Comparison of ENCODE assay signal across 8 cellular contexts in the genomic region with DNA sequence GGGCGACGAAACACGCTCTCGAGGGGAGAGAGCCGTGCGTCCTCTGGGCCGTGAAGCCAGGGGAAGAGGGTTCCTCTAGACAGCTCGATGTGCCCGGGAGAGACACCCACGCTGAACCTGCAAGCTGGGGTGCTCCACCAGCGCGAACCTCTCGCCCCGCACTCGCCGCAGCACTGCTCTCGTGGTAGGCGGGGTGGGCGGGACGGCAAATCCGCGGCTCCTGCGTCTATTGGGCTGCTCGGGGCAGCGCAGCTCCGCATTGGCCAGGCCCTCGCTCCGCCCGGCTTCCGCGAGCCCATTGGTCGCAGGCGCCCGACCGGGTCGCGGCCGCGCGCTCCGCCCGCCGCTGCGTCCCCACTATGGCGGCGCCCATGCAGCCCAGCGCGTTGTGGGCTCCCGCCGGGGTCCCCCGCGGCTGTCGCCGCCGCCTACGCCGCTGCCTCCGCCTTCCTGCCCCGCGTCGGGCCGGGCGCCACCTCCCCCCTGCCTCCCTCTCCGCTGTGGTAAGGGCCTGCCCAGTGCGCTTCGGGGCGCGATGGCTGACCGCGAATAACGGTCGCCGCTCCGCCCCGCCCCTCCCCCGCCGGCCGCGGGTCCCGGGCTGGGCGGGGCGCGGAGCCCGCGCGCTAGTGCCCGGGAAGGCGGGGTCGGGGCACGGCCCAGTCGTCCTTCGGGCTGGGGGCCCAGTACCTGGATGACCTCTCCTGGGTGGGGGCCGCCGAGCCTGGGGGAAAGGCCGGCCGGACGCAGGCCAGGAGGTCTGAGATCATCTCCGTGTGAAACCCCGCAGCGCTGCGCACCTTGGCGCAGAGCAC. TPM values are rescaled to one million over a fixed set of nuclear protein-coding genes. Genes with fewer than 3 reads are reported as not detected.
DNase-seq lines count a peak whose midpoint lies in the region; ATAC-seq, FAIRE-seq and TF ChIP-seq lines count a peak whose summit lies in the region.

A gene with protein sequence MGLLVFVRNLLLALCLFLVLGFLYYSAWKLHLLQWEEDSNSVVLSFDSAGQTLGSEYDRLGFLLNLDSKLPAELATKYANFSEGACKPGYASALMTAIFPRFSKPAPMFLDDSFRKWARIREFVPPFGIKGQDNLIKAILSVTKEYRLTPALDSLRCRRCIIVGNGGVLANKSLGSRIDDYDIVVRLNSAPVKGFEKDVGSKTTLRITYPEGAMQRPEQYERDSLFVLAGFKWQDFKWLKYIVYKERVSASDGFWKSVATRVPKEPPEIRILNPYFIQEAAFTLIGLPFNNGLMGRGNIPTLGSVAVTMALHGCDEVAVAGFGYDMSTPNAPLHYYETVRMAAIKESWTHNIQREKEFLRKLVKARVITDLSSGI (plus strand): TSS at position 346 of the 815 bp plus-strand sequence. CDS start 28,727 bp downstream, outside the sequence.

- DNase-seq in COLO668 (lab: John Stamatoyannopoulos, UW; ENCODE audit: unreplicated experiment) (peak; percentile 99), HT1080 (ENCODE audit: low read depth) (peak; percentile 91), NOMO-1 treated with dmso at 0.1 percent for 144 hours (lab: John Stamatoyannopoulos, UW; ENCODE audit: unreplicated experiment) (peak; percentile 91), H1 (ENCODE audit: low read depth in 1 of 2, low spot score in 2 of 2) (peak; percentile 77 to 90), mesenteric fat pad (ENCODE audit: low spot score) (peak; percentile 97)
- peak; percentile 79 to 90 (median 81) for DNase-seq in activated CD8-positive, alpha-beta memory T cell treated with anti-CD3 and anti-CD28 coated beads for 48 hours (ENCODE audit: low read depth in 2 of 3, low spot score in 2 of 3)
- DNase-seq in stimulated activated CD8-positive, alpha-beta memory T cell treated with anti-CD3 and anti-CD28 coated beads, Interleukin-15, amount 100 ng/mL, for 1 hour (ENCODE audit: low read depth) = peak; percentile 71

- peak within 1 kb of the TSS; percentile 72 for H3K27ac ChIP-seq in H1 (ENCODE audit: low read depth, low read length)

- H2AK5ac ChIP-seq in H1 (ENCODE audit: low read depth, low read length) = 0 out of 2 replicates have a peak within 1 kb of the TSS, but pooled peaks have one; percentile 20

- peak; percentile 53 to 91 for TF ChIP-seq POLR2A in H1 (IDR thresholded peaks at IDR 0.05; ENCODE audit: control extremely low read depth in 1 of 2, low read depth in 2 of 2, low read length in 2 of 2)

- POLR2A ChIA-PET in H1 (lab: Charles Lee; ENCODE audit: partially characterized antibody) = interaction anchor here (0.6 to 6.3 kb wide), 24 partner anchors 10 to 324 kb away, joined by 3 to 29 read pairs (median 5); partner anchors contain the start of genes KDM4A and SLC6A9

- TF ChIP-seq RAD21 in H1 (IDR thresholded peaks at IDR 0.05 in 1 of 2, conservative IDR thresholded peaks at IDR 0.05 in 1 of 2; ENCODE audit: low read depth in 2 of 2, low read length in 2 of 2) = no peak

- peaks cover 0 to 6% (median 5%) of the 10 kb centered on the region in 4 experiments; a peak in 6 of 7 replicates for H3K4me1 ChIP-seq in H1 (replicated peaks in 1 of 4; ENCODE audit: control insufficient read depth in 3 of 4, insufficient read depth in 4 of 4, low read length in 3 of 4)

- ATAC-seq in GM21360 (IDR thresholded peaks at IDR 0.05; ENCODE audit: unreplicated experiment) = peak; percentile 90

- no peak within 1 kb of the TSS for H3K14ac ChIP-seq in H1 (ENCODE audit: insufficient read length)

- no peak for TF ChIP-seq EP300 in H1 (IDR thresholded peaks at IDR 0.05; ENCODE audit: borderline replicate concordance in 1 of 2, low read depth in 2 of 2, low read length in 2 of 2)

- H3K27me3 ChIP-seq in H1 (replicated peaks in 1 of 4; ENCODE audit: control insufficient read depth in 3 of 4, extremely low read depth in 1 of 4, insufficient read depth in 3 of 4, low read length in 3 of 4) = no peaks in the 10 kb centered on the region

- peak within 1 kb of the TSS; percentile 79 for H3K56ac ChIP-seq in H1 (replicated peaks; ENCODE audit: insufficient read length, low read depth, low read length)

- H2BK12ac ChIP-seq in H1 (ENCODE audit: low read depth, low read length) = peak within 1 kb of the TSS; percentile 33; the same call in 1 of the 2 replicates

- H2BK15ac ChIP-seq in H1 (ENCODE audit: low read length) = peak within 1 kb of the TSS; percentile 95; the same call in 1 of the 2 replicates

- H2BK20ac ChIP-seq in H1 (ENCODE audit: low read length) = no peak within 1 kb of the TSS

- WGBS in H1 (ENCODE audit: extremely low coverage in 1 of 2, insufficient coverage in 1 of 2, insufficient read length in 1 of 2, insufficient replicate concordance in 2 of 2, low coverage in 1 of 2, low lambda C conversion rate in 2 of 2, missing lambda C conversion rate in 1 of 2), 2 experiments = 0% methylated on average over 41 of the region's 102 CpGs; no CpG with 5 or more reads in 1 of the 2 experiments

- peak within 1 kb of the TSS; percentile 71 to 91 (median 84) for H3K4me3 ChIP-seq in H1 (ENCODE audit: extremely low read depth in 1 of 4, insufficient read depth in 2 of 4, low read depth in 3 of 4, low read length in 4 of 4)

- H3K9me3 ChIP-seq in H1 (ENCODE audit: insufficient read depth in 2 of 2, low read depth in 1 of 2, low read length in 1 of 2) = no peaks in the 10 kb centered on the region

- FAIRE-seq in H1 (lab: Jason Lieb, UNC) = no peak

- peak within 1 kb of the TSS; percentile 36 for H2AFZ ChIP-seq in H1 (ENCODE audit: low read length)

- H4K20me1 ChIP-seq in H1 (replicated peaks in 1 of 2; ENCODE audit: control insufficient read depth in 1 of 2, insufficient read depth in 2 of 2, low read length in 2 of 2) = peaks cover 0 to 10% of the 10 kb centered on the region in 2 experiments

- H4K91ac ChIP-seq in H1 (replicated peaks; ENCODE audit: insufficient read length, low read length) = peak within 1 kb of the TSS; percentile 56

- no peak within 1 kb of the TSS for H3K23ac ChIP-seq in H1 (ENCODE audit: insufficient read length)

- peak within 1 kb of the TSS; percentile 95 for H3K18ac ChIP-seq in H1 (ENCODE audit: extremely low read depth, low read length)

- H3K36me3 ChIP-seq in H1 (ENCODE audit: control insufficient read depth in 2 of 4, insufficient read depth in 4 of 4, low read length in 3 of 4) = peaks cover 13 to 26% (median 20%) of the 10 kb centered on the region in 4 experiments

- H4K5ac ChIP-seq in H1 (ENCODE audit: insufficient read length, low read depth, low read length) = peak within 1 kb of the TSS; percentile 99

- no peak for TF ChIP-seq CTCF in H1 (IDR thresholded peaks at IDR 0.05; ENCODE audit: control extremely low read depth in 1 of 3, insufficient read depth in 1 of 3, low read depth in 1 of 3, low read length in 3 of 3)

- peak within 1 kb of the TSS; percentile 86 for H4K8ac ChIP-seq in H1 (ENCODE audit: extremely low read depth, insufficient read depth, low read length)

- CTCF ChIA-PET in H1 (lab: Charles Lee; ENCODE audit: partially characterized antibody) = interaction anchor here (3.4 kb wide), 1 partner anchor 227 kb away, joined by 19 read pairs; no protein-coding TSS in a partner anchor

- H2BK5ac ChIP-seq in H1 (ENCODE audit: low read depth, low read length) = peak within 1 kb of the TSS; percentile 80; the same call in 1 of the 2 replicates

- no peak within 1 kb of the TSS for H2BK120ac ChIP-seq in H1 (replicated peaks; ENCODE audit: low read depth, low read length)

- peaks cover 5% of the 10 kb centered on the region for H3K23me2 ChIP-seq in H1 (ENCODE audit: low read depth, low read length)

- H3K79me1 ChIP-seq in H1 (ENCODE audit: low read depth, low read length) = peaks cover 2% of the 10 kb centered on the region; the same call in 1 of the 2 replicates

- peak within 1 kb of the TSS; percentile 56 to 87 (median 83) for H3K9ac ChIP-seq in H1 (replicated peaks in 1 of 4; ENCODE audit: extremely low read depth in 1 of 4, low read depth in 3 of 4, low read length in 3 of 4)

- peak within 1 kb of the TSS; percentile 80 to 95 for H3K4me2 ChIP-seq in H1 (ENCODE audit: insufficient read depth in 1 of 2, low read depth in 2 of 2, low read length in 2 of 2)

- no peaks in the 10 kb centered on the region for H3K79me2 ChIP-seq in H1 (ENCODE audit: control insufficient read depth in 1 of 2, insufficient read depth in 2 of 2, low read length in 2 of 2)

- H3K4ac ChIP-seq in H1 (replicated peaks; ENCODE audit: insufficient read length, low read depth, low read length) = peak within 1 kb of the TSS; percentile 94

TF ChIP-seq in H1, 55 proteins besides CTCF, POLR2A, EP300 and RAD21 (continues in another document):
- TF ChIP-seq KDM4A (IDR thresholded peaks at IDR 0.05; ENCODE audit: low read depth, low read length, severe bottlenecking) (peak; percentile 100), SP4 (IDR thresholded peaks at IDR 0.05; ENCODE audit: low read length) (no peak), CREB1 (IDR thresholded peaks at IDR 0.05) (peak; percentile 42), TAF1 (IDR thresholded peaks at IDR 0.05; ENCODE audit: low read depth, low read length) (peak; percentile 92), FOSL1 (IDR thresholded peaks at IDR 0.05; ENCODE audit: insufficient read depth, low read depth, low read length) (no peak), ZNF274 (IDR thresholded peaks at IDR 0.05; ENCODE audit: borderline replicate concordance, extremely low read depth, low read length) (no peak), SP2 (IDR thresholded peaks at IDR 0.05; ENCODE audit: low read length) (0 out of 2 replicates have a peak, but pooled peaks have one; percentile 10), SUZ12 (IDR thresholded peaks at IDR 0.05; ENCODE audit: low read length) (no peak), CHD2 (IDR thresholded peaks at IDR 0.05; ENCODE audit: low read length) (peak; percentile 34; the same call in 1 of the 2 replicates), PHF8 (conservative IDR thresholded peaks at IDR 0.05; ENCODE audit: low read depth, low read length) (peak; percentile 89), EZH2 (IDR thresholded peaks at IDR 0.05; ENCODE audit: low read depth, low read length, severe bottlenecking) (no peak), NANOG (IDR thresholded peaks at IDR 0.05; ENCODE audit: insufficient read depth, low read depth, low read length, poor library complexity, severe bottlenecking) (no peak)

RNA-seq across cellular contexts. Expression of the gene that starts here (rescaled TPM):
- total RNA-seq in HT1080 (2014; rRNA removed; shearing (Covaris generic)) = 11.6 and 14.1 TPM in 2 replicates
- 21.3 and 24.6 TPM in 2 replicates for polyA plus RNA-seq in HT1080 (2015; cell fraction: cytosol; rRNA removed)
- 28.4 and 29.2 TPM in 2 replicates for polyA plus RNA-seq in HT1080 (2015; cell fraction: nucleus; rRNA removed)
- 6.5 and 7.0 TPM in 2 replicates for total RNA-seq in H1 (2021; fragmentation: NEBNext Ultra II Directional; extraction: Animal tissue kit (Norgen Biotek cat#: 25700))
- 6.8 and 9.5 TPM in 2 replicates for polyA plus RNA-seq in H1 (2011; rRNA removed)
- 5.7 TPM for polyA plus RNA-seq in H1 (2011; cell fraction: cytosol; rRNA removed)
- polyA plus RNA-seq in H1 (2011; cell fraction: nucleus; rRNA removed) = 13.1 TPM
- polyA plus RNA-seq in H1 (2012, experiment 1 of 2) = 5.3 to 8.7 TPM (median 7.7 TPM) in 4 replicates
- 4.9 TPM for polyA plus RNA-seq in H1 (2012, experiment 2 of 2)
- polyA plus RNA-seq in H1 (2013, experiment 1 of 2) = 4.4 TPM
- polyA plus RNA-seq in H1 (2013, experiment 2 of 2) = 4.3 TPM
- 11.9 and 12.2 TPM in 2 replicates for polyA minus RNA-seq in H1 (2011; rRNA and poly(A)+ RNA removed)
- polyA minus RNA-seq in H1 (2011; cell fraction: cytosol; rRNA and poly(A)+ RNA removed) = 3.2 TPM
- 19.0 TPM for polyA minus RNA-seq in H1 (2011; cell fraction: nucleus; rRNA and poly(A)+ RNA removed)
- 38.5 TPM for total RNA-seq in mesenteric fat pad

Comparison
In these comparisons a context has a peak if more than half of its experiments do, and no peak if none do; other contexts are left out.
1. Peak in every context shown above with its lines: DNase-seq, ATAC-seq, H3K4me3 ChIP-seq and H3K27ac ChIP-seq.